Comparison of ENCODE assay signal across 19 cellular contexts in the genomic region with DNA sequence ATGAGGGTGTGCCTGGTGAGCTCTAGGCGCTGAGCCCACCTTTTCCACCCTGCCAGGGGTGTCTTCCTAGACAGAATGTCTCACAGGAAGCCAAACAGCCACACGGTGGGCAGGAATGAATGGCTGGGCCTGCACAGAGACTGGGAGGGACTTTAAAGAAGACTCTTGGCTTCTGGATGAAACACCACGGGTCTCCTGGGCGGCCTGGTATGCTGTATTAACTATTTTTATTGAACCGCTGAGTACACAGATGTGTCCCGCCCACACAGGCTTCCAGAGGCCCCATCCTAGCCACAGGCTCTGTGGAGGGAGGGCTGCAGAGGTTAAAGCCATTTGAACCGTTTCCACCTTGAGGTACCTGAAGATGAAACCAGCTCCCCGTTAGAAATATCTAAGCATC.
DNase-seq lines count a peak whose midpoint lies in the region; TF ChIP-seq lines count a peak whose summit lies in the region.
"Had no signal": no experiment of that assay in that cellular context is flagged by ENCODE, and none has a peak within 500 bp of the region (broad histone marks: within the 10 kb centered on the region; RNA-seq: fewer than 3 reads in every experiment).

No MANE protein-coding gene starts in this region.

- H3K9me3 Mint-ChIP-seq in osteocyte (ENCODE audit: unreplicated experiment) = no peaks in the 10 kb centered on the region

- WGBS in esophagus muscularis mucosa = 86% methylated on average over 8 of the region's 8 CpGs

- H3K36me3 ChIP-seq in HEK293 (ENCODE audit: control insufficient read depth in 2 of 2, insufficient read depth in 1 of 2, low read length in 2 of 2) = no peaks in the 10 kb centered on the region
- H3K36me3 ChIP-seq in SJSA1 = no peaks in the 10 kb centered on the region
- no peaks in the 10 kb centered on the region for H3K36me3 ChIP-seq in esophagus muscularis mucosa
- H3K36me3 ChIP-seq: BE2C, Peyer's patch had no signal

- no peaks in the 10 kb centered on the region for H3K36me3 Mint-ChIP-seq in osteocyte (ENCODE audit: unreplicated experiment)

- POLR2A ChIA-PET in HEK293 (lab: Yijun Ruan, JAX) = no interaction called here

- H3K4me3 Mint-ChIP-seq in osteocyte (ENCODE audit: unreplicated experiment) = no peak overlapping the region

- intact Hi-C loops in esophagus muscularis mucosa (cut with DNase I) = no loop called here

- no peak for TF ChIP-seq POLR2A in esophagus muscularis mucosa (IDR thresholded peaks at IDR 0.05; ENCODE audit: low read depth)

- no peaks in the 10 kb centered on the region for H3K4me1 ChIP-seq in HEK293 (ENCODE audit: control insufficient read depth, insufficient read depth, low read length)
- peaks cover 13% of the 10 kb centered on the region for H3K4me1 ChIP-seq in SJSA1 (replicated peaks)
- H3K4me1 ChIP-seq in esophagus muscularis mucosa = no peaks in the 10 kb centered on the region
- H3K4me1 ChIP-seq: BE2C, Peyer's patch had no signal

- no peaks in the 10 kb centered on the region; the same call in 1 of the 2 replicates for H3K27me3 ChIP-seq in SJSA1 (replicated peaks)
- H3K27me3 ChIP-seq in esophagus muscularis mucosa = peaks cover 0 to 20% (median 2%) of the 10 kb centered on the region in 4 donors
- H3K27me3 ChIP-seq: Peyer's patch had no signal

- DNase-seq in SJSA1 (ENCODE audit: low read depth in 1 of 2, low spot score in 2 of 2) (peak; percentile 37 to 47), esophagus muscularis mucosa (ENCODE audit: extremely low spot score) (peak; percentile 62), osteocyte (ENCODE audit: extremely low spot score, unreplicated experiment) (peak; percentile 59), HCEC 1CT (no peak), NCI-H1092 treated with DMSO at 0.1 percent for 48 hours (lab: John Stamatoyannopoulos, UW) (no peak), NAMALWA (ENCODE audit: low spot score) (no peak), NCI-H226 (no peak)
- DNase-seq: BE2C, DMS53, EL, NCI-H1105, NCI-H146, NCI-H2029, NCI-H2227 treated with DMSO at 0.1 percent for 48 hours, NCI-H510A treated with DMSO at 0.1 percent for 48 hours, NCI-H748 treated with DMSO at 0.1 percent for 48 hours, Peyer's patch had no signal

- H3K9me3 ChIP-seq in HEK293 (ENCODE audit: control insufficient read depth, insufficient read depth, low read depth, low read length) (no peaks in the 10 kb centered on the region), SJSA1 (replicated peaks) (no peaks in the 10 kb centered on the region), esophagus muscularis mucosa (no peaks in the 10 kb centered on the region)
- H3K9me3 ChIP-seq: BE2C, Peyer's patch had no signal

- H3K4me3 ChIP-seq in HEK293 (ENCODE audit: low read depth, low read length) (no peak overlapping the region), SJSA1 (no peak overlapping the region), esophagus muscularis mucosa (no peak overlapping the region)
- H3K4me3 ChIP-seq: K562, Peyer's patch had no signal

- TF ChIP-seq CTCF in HEK293 (tag by site-specific recombination; IDR thresholded peaks at IDR 0.05) (no peak), esophagus muscularis mucosa (IDR thresholded peaks at IDR 0.05) (no peak), osteocyte (IDR thresholded peaks at IDR 0.05) (no peak)

- H3K27ac Mint-ChIP-seq in osteocyte (ENCODE audit: unreplicated experiment) = no peak overlapping the region

- no peaks in the 10 kb centered on the region for H3K4me1 Mint-ChIP-seq in osteocyte (ENCODE audit: unreplicated experiment)

- H3K27me3 Mint-ChIP-seq in osteocyte (ENCODE audit: unreplicated experiment) = peaks cover 31% of the 10 kb centered on the region

- H3K27ac ChIP-seq in HEK293 (ENCODE audit: extremely low read depth, low read depth, low read length) (no peak overlapping the region), SJSA1 (no peak overlapping the region), esophagus muscularis mucosa (replicated peaks in 1 of 4) (no peak overlapping the region)
- H3K27ac ChIP-seq: Peyer's patch had no signal

- CTCF ChIA-PET in HEK293 (lab: Yijun Ruan, JAX) = interaction anchor here (1.2 kb wide), 1 partner anchor 133 kb away, joined by 5 read pairs; no protein-coding TSS in a partner anchor

- TF ChIP-seq EP300 in esophagus muscularis mucosa (IDR thresholded peaks at IDR 0.05) = no peak

TF ChIP-seq in HEK293, 187 proteins besides CTCF, POLR2A, EP300 and RAD21:
- 0 out of 2 replicates have a peak, but pooled peaks have one; percentile 12 for TF ChIP-seq ZFHX2 (tag by site-specific recombination; conservative IDR thresholded peaks at IDR 0.05)
- TF ChIP-seq ZNF350 (tag by site-specific recombination; IDR thresholded peaks at IDR 0.05) = no peak
TF ChIP-seq in HEK293: peak in this region for 1.

Comparison
In these comparisons a context has a peak if more than half of its experiments do, and no peak if none do; other contexts are left out.
1. DNase-seq: peak in SJSA1 (2 of 2), esophagus muscularis mucosa (single experiment) and osteocyte (single experiment); none in HCEC 1CT (single experiment), NCI-H1092 treated with DMSO at 0.1 percent for 48 hours (single experiment), NAMALWA (single experiment) and NCI-H226 (single experiment).